ENCODE assay signal across 18 cellular contexts in the genomic region with DNA sequence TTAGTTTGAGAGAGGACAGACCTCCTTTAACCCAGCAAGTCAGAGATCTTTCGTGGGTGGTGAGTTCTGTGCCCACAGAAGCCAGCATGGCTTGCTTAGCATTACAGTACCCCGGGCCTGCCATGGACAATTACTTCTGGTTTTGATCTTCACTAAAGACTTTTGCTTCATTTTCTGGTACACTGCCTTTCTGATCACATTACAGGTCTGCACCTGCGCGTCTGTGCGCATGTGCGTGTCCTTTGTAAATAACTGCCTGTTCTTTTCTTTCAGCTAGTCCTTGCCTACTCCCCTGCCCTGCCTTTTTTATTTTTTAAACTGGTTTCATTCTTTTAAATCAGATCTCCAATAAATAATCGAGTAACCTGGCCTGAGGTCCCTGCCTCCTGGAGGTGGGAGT. TPM values are rescaled to one million over a fixed set of nuclear protein-coding genes. Genes with fewer than 3 reads are reported as not detected.
DNase-seq lines count a peak whose midpoint lies in the region; ATAC-seq lines count a peak whose summit lies in the region.
"Had no signal": no experiment of that assay in that cellular context is flagged by ENCODE, and none has a peak within 500 bp of the region (broad histone marks: within the 10 kb centered on the region; RNA-seq: fewer than 3 reads in every experiment).

No MANE protein-coding gene starts in this region.

- peaks cover 12 to 39% of the 10 kb centered on the region in 2 donors for H3K27me3 Mint-ChIP-seq in natural killer cell treated with Interleukin-12 subunit alpha and Interleukin-12 subunit beta and Interleukin-15 and Interleukin-18, amount 100 ng/mL, for 72 hours

- no peaks in the 10 kb centered on the region for H3K27me3 ChIP-seq in thymus (ENCODE audit: control insufficient read depth, insufficient read depth)

- H3K4me3 Mint-ChIP-seq in natural killer cell treated with Interleukin-12 subunit alpha and Interleukin-12 subunit beta and Interleukin-15 and Interleukin-18, amount 100 ng/mL, for 72 hours: no peak overlapping the region
- H3K4me3 Mint-ChIP-seq: CD4-positive, CD25-positive, alpha-beta regulatory T cell; T-cell had no signal

- H3K4me1 ChIP-seq in thymus (ENCODE audit: control insufficient read depth, insufficient read depth, low read length): no peaks in the 10 kb centered on the region

- H3K36me3 ChIP-seq in thymus (ENCODE audit: control insufficient read depth, insufficient read depth): no peaks in the 10 kb centered on the region

- peaks cover 6 to 9% of the 10 kb centered on the region in 2 donors for H3K4me1 Mint-ChIP-seq in natural killer cell treated with Interleukin-12 subunit alpha and Interleukin-12 subunit beta and Interleukin-15 and Interleukin-18, amount 100 ng/mL, for 72 hours (ENCODE audit: low read depth in 2 of 2)

- H3K4me3 ChIP-seq in thymus (ENCODE audit: low read length): no peak overlapping the region
- H3K4me3 ChIP-seq: A549, SK-N-MC had no signal

- H3K9me3 ChIP-seq in thymus (ENCODE audit: control insufficient read depth): no peaks in the 10 kb centered on the region
- H3K9me3 ChIP-seq: A549 had no signal

- no peaks in the 10 kb centered on the region for H3K36me3 Mint-ChIP-seq in natural killer cell treated with Interleukin-12 subunit alpha and Interleukin-12 subunit beta and Interleukin-15 and Interleukin-18, amount 100 ng/mL, for 72 hours
- H3K36me3 Mint-ChIP-seq: CD4-positive, CD25-positive, alpha-beta regulatory T cell; T-cell had no signal

- H3K27ac ChIP-seq in thymus (ENCODE audit: low read depth): peak overlapping the region; percentile 70
- H3K27ac ChIP-seq: A549, SK-N-MC had no signal

- H3K27ac Mint-ChIP-seq in natural killer cell treated with Interleukin-12 subunit alpha and Interleukin-12 subunit beta and Interleukin-15 and Interleukin-18, amount 100 ng/mL, for 72 hours: no peak overlapping the region
- H3K27ac Mint-ChIP-seq: CD4-positive, CD25-positive, alpha-beta regulatory T cell; T-cell had no signal

- 94% methylated on average over 7 of the region's 7 CpGs for WGBS in thymus

- ATAC-seq in natural killer cell treated with Interleukin-12 subunit alpha and Interleukin-12 subunit beta and Interleukin-15 and Interleukin-18, amount 100 ng/mL, for 72 hours: no peak
- no peak for ATAC-seq in GM18511 (IDR thresholded peaks at IDR 0.05; ENCODE audit: unreplicated experiment)
- ATAC-seq: A549, T-cell had no signal

- peak in 2 of 3 experiments; percentile 3 to 27 for DNase-seq in NCI-H1417 (lab: John Stamatoyannopoulos, UW)
- DNase-seq in NCI-H1417 treated with DMSO at 0.1 percent for 48 hours (lab: John Stamatoyannopoulos, UW): no peak
- DNase-seq in NCI-H2029 (lab: John Stamatoyannopoulos, UW): peak; percentile 37
- DNase-seq in SK-N-DZ (ENCODE audit: low spot score): peak; percentile 74
- DNase-seq in natural killer cell treated with Interleukin-12 subunit alpha and Interleukin-12 subunit beta and Interleukin-15 and Interleukin-18, amount 100 ng/mL, for 72 hours (ENCODE audit: low spot score): no peak
- no peak for DNase-seq in GM03348 (ENCODE audit: low spot score)
- DNase-seq: Calu3; CD4-positive, CD25-positive, alpha-beta regulatory T cell; H7; KG1; NCI-H1048; NCI-H2081 treated with DMSO at 0.1 percent for 48 hours; NCI-H524 treated with DMSO at 0.1 percent for 48 hours; T-cell had no signal

- H3K9me3 Mint-ChIP-seq in natural killer cell treated with Interleukin-12 subunit alpha and Interleukin-12 subunit beta and Interleukin-15 and Interleukin-18, amount 100 ng/mL, for 72 hours: no peaks in the 10 kb centered on the region
- H3K9me3 Mint-ChIP-seq: CD4-positive, CD25-positive, alpha-beta regulatory T cell; T-cell had no signal

RNA-seq across cellular contexts. Expression of a gene that starts 57.1 kb away (rescaled TPM):
- polyA plus RNA-seq in SK-N-DZ (2014; cell fraction: cytosol; rRNA removed): 5.8 and 12.5 TPM in 2 replicates
- polyA plus RNA-seq in SK-N-DZ (2014; cell fraction: nucleus; rRNA removed): 7.6 and 9.6 TPM in 2 replicates
- polyA plus RNA-seq in thymus: 16.2 TPM
- under 1 TPM; 0.36 to 0.48 TPM for total RNA-seq in natural killer cell treated with Interleukin-12 subunit alpha and Interleukin-12 subunit beta and Interleukin-15 and Interleukin-18, amount 100 ng/mL, for 72 hours

Comparison
In these comparisons a context has a peak if more than half of its experiments do, and no peak if none do; other contexts are left out.
1. DNase-seq: peak in NCI-H1417 (2 of 3), NCI-H2029 (single experiment) and SK-N-DZ (single experiment); none in NCI-H1417 treated with DMSO at 0.1 percent for 48 hours (single experiment), natural killer cell treated with Interleukin-12 subunit alpha and Interleukin-12 subunit beta and Interleukin-15 and Interleukin-18, amount 100 ng/mL, for 72 hours (single experiment) and GM03348 (single experiment).